35 cellular contexts compared by ENCODE assay signal in genomic region chrY:16673102-16673787, GRCh38.
"Had no signal": no experiment of that assay in that cellular context is flagged by ENCODE, and none has a peak within 500 bp of the region (broad histone marks: within the 10 kb centered on the region; RNA-seq: fewer than 3 reads in every experiment).

No MANE protein-coding gene starts in this region.

- H3K4me1 ChIP-seq: adrenal gland, body of pancreas, esophagus muscularis mucosa, foreskin keratinocyte, gastrocnemius medialis, heart right ventricle had no signal

- H3K4me3 ChIP-seq: adrenal gland, body of pancreas, esophagus muscularis mucosa, gastrocnemius medialis, heart right ventricle, hepatocyte had no signal

- H3K36me3 Mint-ChIP-seq: activated CD4-positive, alpha-beta memory T cell treated with anti-CD3 and anti-CD28 coated beads for 36 hours; activated CD8-positive, alpha-beta memory T cell treated with anti-CD3 and anti-CD28 coated beads, Interleukin-2, amount 10 ng/mL, durations not matched to agents 7 days and 5 days; activated naive CD4-positive, alpha-beta T cell treated with anti-CD3 and anti-CD28 coated beads, Interleukin-2, amount 50 U/mL, for 24 hours; activated naive CD8-positive, alpha-beta T cell treated with anti-CD3 and anti-CD28 coated beads for 36 hours had no signal

- H3K9me3 Mint-ChIP-seq: activated CD4-positive, alpha-beta memory T cell treated with anti-CD3 and anti-CD28 coated beads for 36 hours; activated CD4-positive, alpha-beta T cell treated with anti-CD3 and anti-CD28 coated beads, Interleukin-2, amount 10 ng/mL, durations not matched to agents 24 days and 14 days; activated naive CD8-positive, alpha-beta T cell treated with anti-CD3 and anti-CD28 coated beads, Interleukin-2, amount 50 U/mL, for 24 hours; activated T-helper 1 cell treated with anti-CD3 and anti-CD28 coated beads, Interleukin-12 subunit alpha, Interleukin-12 subunit beta, Interleukin-2, Interleukin-4 antibody, amounts not matched to agents 30 ng/mL and 10 ng/mL and 1 ng/mL, durations not matched to agents 14 hours and 24 hours and 36 hours had no signal

- H3K27me3 ChIP-seq: adrenal gland, body of pancreas, esophagus muscularis mucosa, foreskin keratinocyte, gastrocnemius medialis, heart right ventricle, hepatocyte had no signal

- H3K4me2 ChIP-seq: hepatocyte had no signal

- ATAC-seq: activated CD4-positive, alpha-beta T cell treated with anti-CD3 and anti-CD28 coated beads for 36 hours; activated CD8-positive, alpha-beta memory T cell treated with anti-CD3 and anti-CD28 coated beads, Interleukin-2, amount 10 ng/mL, durations not matched to agents 7 days and 5 days; activated CD8-positive, alpha-beta T cell treated with anti-CD3 and anti-CD28 coated beads, Interleukin-2, amount 10 ng/mL, durations not matched to agents 7 days and 5 days; activated naive CD8-positive, alpha-beta T cell treated with anti-CD3 and anti-CD28 coated beads, Interleukin-2, amount 50 U/mL, for 24 hours; body of pancreas; effector memory CD8-positive, alpha-beta T cell; foreskin keratinocyte; gastrocnemius medialis; heart right ventricle had no signal

- H3K4me3 Mint-ChIP-seq: activated CD4-positive, alpha-beta memory T cell treated with anti-CD3 and anti-CD28 coated beads for 36 hours; activated CD4-positive, alpha-beta T cell treated with anti-CD3 and anti-CD28 coated beads for 36 hours; activated CD4-positive, alpha-beta T cell treated with anti-CD3 and anti-CD28 coated beads, Interleukin-2, amount 10 ng/mL, durations not matched to agents 24 days and 14 days; activated CD8-positive, alpha-beta memory T cell treated with anti-CD3 and anti-CD28 coated beads, Interleukin-2, amount 10 ng/mL, durations not matched to agents 7 days and 5 days; activated CD8-positive, alpha-beta T cell treated with anti-CD3 and anti-CD28 coated beads, Interleukin-2, amount 10 ng/mL, durations not matched to agents 7 days and 5 days; activated naive CD4-positive, alpha-beta T cell treated with anti-CD3 and anti-CD28 coated beads for 36 hours; activated naive CD4-positive, alpha-beta T cell treated with anti-CD3 and anti-CD28 coated beads, Interleukin-2, amount 50 U/mL, for 24 hours; activated naive CD8-positive, alpha-beta T cell treated with anti-CD3 and anti-CD28 coated beads for 36 hours; activated naive CD8-positive, alpha-beta T cell treated with anti-CD3 and anti-CD28 coated beads, Interleukin-2, amount 50 U/mL, for 24 hours; activated T-helper 1 cell treated with anti-CD3 and anti-CD28 coated beads, Interleukin-12 subunit alpha, Interleukin-12 subunit beta, Interleukin-2, Interleukin-4 antibody, amounts not matched to agents 30 ng/mL and 10 ng/mL and 1 ng/mL, durations not matched to agents 14 hours and 24 hours and 36 hours; effector memory CD8-positive, alpha-beta T cell; T-helper 2 cell treated with Interferon-gamma antibody and Interleukin-4, amounts not matched to agents 5 μg/mL and 100 μg/mL, for 36 hours had no signal

- H3K27ac ChIP-seq: adrenal gland, body of pancreas, esophagus muscularis mucosa, foreskin keratinocyte, gastrocnemius medialis, heart right ventricle, hepatocyte had no signal

- H3K4me1 Mint-ChIP-seq: activated CD4-positive, alpha-beta T cell treated with anti-CD3 and anti-CD28 coated beads for 36 hours; activated CD4-positive, alpha-beta T cell treated with anti-CD3 and anti-CD28 coated beads, Interleukin-2, amount 10 ng/mL, durations not matched to agents 24 days and 14 days; activated CD8-positive, alpha-beta memory T cell treated with anti-CD3 and anti-CD28 coated beads, Interleukin-2, amount 10 ng/mL, durations not matched to agents 7 days and 5 days; activated naive CD4-positive, alpha-beta T cell treated with anti-CD3 and anti-CD28 coated beads, Interleukin-2, amount 50 U/mL, for 24 hours; activated naive CD8-positive, alpha-beta T cell treated with anti-CD3 and anti-CD28 coated beads for 36 hours; activated naive CD8-positive, alpha-beta T cell treated with anti-CD3 and anti-CD28 coated beads, Interleukin-2, amount 50 U/mL, for 24 hours had no signal

- H3K9me3 ChIP-seq: adrenal gland, body of pancreas, esophagus muscularis mucosa, gastrocnemius medialis, heart right ventricle had no signal

- H3K79me2 ChIP-seq: hepatocyte had no signal

- FAIRE-seq: colon had no signal

- H2AFZ ChIP-seq: hepatocyte had no signal

- H3K27me3 Mint-ChIP-seq: activated CD4-positive, alpha-beta memory T cell treated with anti-CD3 and anti-CD28 coated beads for 36 hours; activated CD4-positive, alpha-beta T cell treated with anti-CD3 and anti-CD28 coated beads for 36 hours; activated CD4-positive, alpha-beta T cell treated with anti-CD3 and anti-CD28 coated beads, Interleukin-2, amount 10 ng/mL, durations not matched to agents 24 days and 14 days; activated CD8-positive, alpha-beta memory T cell treated with anti-CD3 and anti-CD28 coated beads, Interleukin-2, amount 10 ng/mL, durations not matched to agents 7 days and 5 days; activated naive CD4-positive, alpha-beta T cell treated with anti-CD3 and anti-CD28 coated beads, Interleukin-2, amount 50 U/mL, for 24 hours; activated naive CD8-positive, alpha-beta T cell treated with anti-CD3 and anti-CD28 coated beads for 36 hours; activated naive CD8-positive, alpha-beta T cell treated with anti-CD3 and anti-CD28 coated beads, Interleukin-2, amount 50 U/mL, for 24 hours; effector memory CD8-positive, alpha-beta T cell had no signal

- DNase-seq: activated CD4-positive, alpha-beta memory T cell treated with anti-CD3 and anti-CD28 coated beads for 36 hours; activated CD4-positive, alpha-beta T cell treated with anti-CD3 and anti-CD28 coated beads for 36 hours; activated CD4-positive, alpha-beta T cell treated with anti-CD3 and anti-CD28 coated beads, Interleukin-2, amount 10 ng/mL, durations not matched to agents 24 days and 14 days; activated CD4-positive, CD25-positive, alpha-beta regulatory T cell; activated CD4-positive, CD25-positive, alpha-beta regulatory T cell treated with anti-CD3 and anti-CD28 coated beads, Interleukin-2, amount 50 U/mL, for 72 hours; activated CD8-positive, alpha-beta memory T cell treated with anti-CD3 and anti-CD28 coated beads, Interleukin-2, amount 10 ng/mL, durations not matched to agents 7 days and 5 days; activated CD8-positive, alpha-beta memory T cell treated with anti-CD3 and anti-CD28 coated beads, Interleukin-2, amount 50 U/mL, for 4 hours; activated CD8-positive, alpha-beta T cell treated with anti-CD3 and anti-CD28 coated beads, Interleukin-2, amount 10 ng/mL, durations not matched to agents 7 days and 5 days; activated effector memory CD4-positive, alpha-beta T cell treated with anti-CD3 and anti-CD28 coated beads, Interleukin-2, amount 50 U/mL, for 16 hours; activated naive CD4-positive, alpha-beta T cell treated with anti-CD3 and anti-CD28 coated beads for 36 hours; activated naive CD8-positive, alpha-beta T cell treated with anti-CD3 and anti-CD28 coated beads for 36 hours; activated naive CD8-positive, alpha-beta T cell treated with anti-CD3 and anti-CD28 coated beads, Interleukin-2, amount 50 U/mL, for 24 hours; activated T-cell treated with anti-CD3 and anti-CD28 coated beads, Interleukin-2, amount 50 U/mL, for 1 hour; activated T-cell treated with anti-CD3 and anti-CD28 coated beads, Interleukin-2, amount 50 U/mL, for 48 hours; adrenal gland; amygdala; aorta; body of pancreas; caudate nucleus; cortex of kidney; dermis blood vessel endothelial cell; effector CD4-positive, alpha-beta T cell; effector memory CD8-positive, alpha-beta T cell; erythroblast; foreskin keratinocyte; gastrocnemius medialis; heart right ventricle; T1000 had no signal

- H3K27ac Mint-ChIP-seq: activated CD4-positive, alpha-beta memory T cell treated with anti-CD3 and anti-CD28 coated beads for 36 hours; activated CD4-positive, alpha-beta T cell treated with anti-CD3 and anti-CD28 coated beads for 36 hours; activated CD4-positive, alpha-beta T cell treated with anti-CD3 and anti-CD28 coated beads, Interleukin-2, amount 10 ng/mL, durations not matched to agents 24 days and 14 days; activated CD8-positive, alpha-beta memory T cell treated with anti-CD3 and anti-CD28 coated beads, Interleukin-2, amount 10 ng/mL, durations not matched to agents 7 days and 5 days; activated CD8-positive, alpha-beta T cell treated with anti-CD3 and anti-CD28 coated beads, Interleukin-2, amount 10 ng/mL, durations not matched to agents 7 days and 5 days; activated naive CD4-positive, alpha-beta T cell treated with anti-CD3 and anti-CD28 coated beads for 36 hours; activated naive CD4-positive, alpha-beta T cell treated with anti-CD3 and anti-CD28 coated beads, Interleukin-2, amount 50 U/mL, for 24 hours; activated naive CD8-positive, alpha-beta T cell treated with anti-CD3 and anti-CD28 coated beads for 36 hours; activated naive CD8-positive, alpha-beta T cell treated with anti-CD3 and anti-CD28 coated beads, Interleukin-2, amount 50 U/mL, for 24 hours; activated T-helper 1 cell treated with anti-CD3 and anti-CD28 coated beads, Interleukin-12 subunit alpha, Interleukin-12 subunit beta, Interleukin-2, Interleukin-4 antibody, amounts not matched to agents 30 ng/mL and 10 ng/mL and 1 ng/mL, durations not matched to agents 14 hours and 24 hours and 36 hours; activated T-helper 2 cell treated with anti-CD3 and anti-CD28 coated beads, Interferon-gamma antibody, Interleukin-2, Interleukin-4, amounts not matched to agents 10 μg/mL and 5 μg/mL and 100 μg/mL, durations not matched to agents 14 hours and 24 hours and 36 hours; effector memory CD8-positive, alpha-beta T cell; T-helper 2 cell treated with Interferon-gamma antibody and Interleukin-4, amounts not matched to agents 5 μg/mL and 100 μg/mL, for 36 hours had no signal

- H3K36me3 ChIP-seq: adrenal gland, esophagus muscularis mucosa, gastrocnemius medialis, heart right ventricle had no signal
